In the genomic region with DNA sequence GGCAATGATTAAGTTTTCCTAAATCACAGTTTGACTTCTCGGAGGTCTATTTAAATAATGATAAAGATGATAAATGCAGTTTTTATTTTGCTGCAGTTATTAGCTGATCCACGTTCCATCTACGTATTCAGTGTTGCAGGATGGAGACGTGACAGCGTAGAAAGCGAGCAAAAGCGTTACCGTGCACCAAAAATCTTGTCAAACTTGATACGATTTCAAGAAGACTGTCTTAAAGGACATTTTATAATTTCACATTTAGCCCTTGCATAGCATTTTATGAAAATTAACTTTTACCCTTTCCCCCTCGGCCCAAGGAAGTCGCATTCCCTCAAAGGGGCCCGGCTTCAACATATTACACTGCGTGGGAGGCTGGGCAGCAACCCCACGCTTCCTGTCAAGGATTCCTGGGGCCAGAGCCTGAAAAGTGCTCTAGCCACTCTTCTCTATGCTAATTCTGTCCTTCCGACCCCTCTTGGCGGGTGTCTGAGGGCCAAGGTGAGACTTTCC, we compare ENCODE assay signal across 8 cellular contexts. TPM values are rescaled to one million over a fixed set of nuclear protein-coding genes. Genes with fewer than 3 reads are reported as not detected.
A peak's percentile ranks its signal among the peaks of the same experiment; 100 is the strongest.
DNase-seq lines count a peak whose midpoint lies in the region; ATAC-seq and TF ChIP-seq lines count a peak whose summit lies in the region.

No MANE protein-coding gene starts in this region.

- peak overlapping the region; percentile 94 for H3K4me2 ChIP-seq in osteoblast (ENCODE audit: insufficient read depth, low read length)

- no peak for TF ChIP-seq EP300 in esophagus muscularis mucosa (IDR thresholded peaks at IDR 0.05)

- H2AFZ ChIP-seq in osteoblast (ENCODE audit: low read length): peak overlapping the region; percentile 95

- intact Hi-C loops in Panc1 (cut with micrococcal nuclease; ENCODE audit: unreplicated experiment): no loop called here
- intact Hi-C loops in esophagus muscularis mucosa (cut with DNase I): loop anchor here (5.0 kb wide), 1 partner anchor 40 kb away; no protein-coding TSS in a partner anchor

- H3K9me3 ChIP-seq in Panc1 (ENCODE audit: control insufficient read depth, insufficient read depth, low read depth, low read length): no peaks in the 10 kb centered on the region
- H3K9me3 ChIP-seq in esophagus muscularis mucosa: no peaks in the 10 kb centered on the region
- H3K9me3 ChIP-seq in osteoblast (ENCODE audit: low read depth, low read length): no peaks in the 10 kb centered on the region

- CTCF ChIA-PET in Panc1 (lab: Charles Lee): interaction anchor here (0.6 kb wide), 1 partner anchor 1867 kb away, joined by 8 read pairs; no protein-coding TSS in a partner anchor

- DNase-seq in CMK (ENCODE audit: low read depth) (peak; percentile 51), Panc1 (ENCODE audit: low read depth, low spot score) (no peak), esophagus muscularis mucosa (ENCODE audit: extremely low spot score) (no peak), osteoblast (ENCODE audit: insufficient read length, low spot score, missing footprints) (peak; percentile 23), DMS79 (lab: John Stamatoyannopoulos, UW) (no peak), germinal center (ENCODE audit: low spot score) (no peak), HCEC 1CT (no peak)
- no peak for DNase-seq in stimulated activated CD4-positive, alpha-beta T cell treated with anti-CD3 and anti-CD28 coated beads, Interleukin-12 subunit alpha, Interleukin-12 subunit beta, amount 100 ng/mL, for 4 hours

- POLR2A ChIA-PET in Panc1 (lab: Charles Lee): interaction anchor here (0.5 to 0.7 kb wide), 4 partner anchors 11 to 182 kb away, joined by 3 to 6 read pairs (median 4); no protein-coding TSS in a partner anchor

- ATAC-seq in Panc1: no peak

- BruUV-seq in Panc1 (replicated peaks; lab: Mats Ljungman, UMichigan): no TSS peak

- peaks cover 40% of the 10 kb centered on the region for H3K79me2 ChIP-seq in osteoblast (ENCODE audit: insufficient read depth, low read length)

- H3K27ac ChIP-seq in Panc1 (ENCODE audit: low read length) (peak overlapping the region; percentile 94), esophagus muscularis mucosa (replicated peaks in 1 of 4) (peak overlapping the region; percentile 97 to 99 (median 97)), osteoblast (ENCODE audit: low read depth, low read length) (peak overlapping the region; percentile 88)

- H3K4me1 ChIP-seq in Panc1 (ENCODE audit: control insufficient read depth, insufficient read depth, low read length): peaks cover 34% of the 10 kb centered on the region
- peaks cover 17 to 52% (median 43%) of the 10 kb centered on the region in 4 donors for H3K4me1 ChIP-seq in esophagus muscularis mucosa
- peaks cover 23% of the 10 kb centered on the region for H3K4me1 ChIP-seq in osteoblast (ENCODE audit: insufficient read depth, low read length)

- no peaks in the 10 kb centered on the region for H3K27me3 ChIP-seq in Panc1 (ENCODE audit: control insufficient read depth, insufficient read depth, low read length)
- H3K27me3 ChIP-seq in esophagus muscularis mucosa: no peaks in the 10 kb centered on the region
- no peaks in the 10 kb centered on the region for H3K27me3 ChIP-seq in osteoblast (ENCODE audit: insufficient read depth, low read length)

- peaks cover 16% of the 10 kb centered on the region for H4K20me1 ChIP-seq in osteoblast (ENCODE audit: insufficient read depth, low read length)

- H3K36me3 ChIP-seq in Panc1 (ENCODE audit: control insufficient read depth, insufficient read depth, low read length) (no peaks in the 10 kb centered on the region; the same call in 1 of the 2 replicates), esophagus muscularis mucosa (no peaks in the 10 kb centered on the region), osteoblast (ENCODE audit: insufficient read depth, low read length) (no peaks in the 10 kb centered on the region)

- TF ChIP-seq POLR2A in esophagus muscularis mucosa (IDR thresholded peaks at IDR 0.05; ENCODE audit: low read depth): no peak

- in situ Hi-C loops in Panc1 (cut with HindIII; ENCODE audit: low pct_unique_long_range_greater_than_20kb, low sequenced_read_pairs): no loop called here

- TF ChIP-seq CTCF in Panc1 (IDR thresholded peaks at IDR 0.05): no peak
- no peak for TF ChIP-seq CTCF in esophagus muscularis mucosa (IDR thresholded peaks at IDR 0.05)
- TF ChIP-seq CTCF in osteoblast (IDR thresholded peaks at IDR 0.05; ENCODE audit: extremely low read depth, low read depth, low read length): no peak

- 56% methylated on average over 16 of the region's 16 CpGs for WGBS in esophagus muscularis mucosa

- H3K4me3 ChIP-seq in Panc1 (ENCODE audit: low read depth in 2 of 2, low read length in 2 of 2): peak overlapping the region; percentile 87 to 93
- H3K4me3 ChIP-seq in esophagus muscularis mucosa: peak overlapping the region; percentile 73 to 82 (median 74)
- H3K4me3 ChIP-seq in osteoblast (ENCODE audit: insufficient read depth, low read length): peak overlapping the region; percentile 88

RNA-seq across cellular contexts. Expression of a gene that starts 7.1 kb away (rescaled TPM):
- total RNA-seq in Panc1 (2021; ENCODE audit: unreplicated experiment) (16.9 TPM), esophagus muscularis mucosa (10 to 100 TPM; 31.8 to 46.5 (median 43.5) TPM), osteoblast (29.7 and 30.1 TPM in 2 replicates)
- 32.8 TPM for polyA plus RNA-seq in Panc1 (2012; ENCODE audit: insufficient read length)

RNA-seq across cellular contexts. Expression of a gene that starts 18.9 kb away (rescaled TPM):
- total RNA-seq in Panc1 (2021; ENCODE audit: unreplicated experiment) (7.7 TPM), esophagus muscularis mucosa (10 to 100 TPM; 17.6 to 31.9 (median 27.3) TPM), osteoblast (10.5 and 13.0 TPM in 2 replicates)
- polyA plus RNA-seq in Panc1 (2012; ENCODE audit: insufficient read length): 3.6 TPM

Comparison
In these comparisons a context has a peak if more than half of its experiments do, and no peak if none do; other contexts are left out.
1. DNase-seq: peak in CMK (single experiment) and osteoblast (single experiment); none in Panc1 (single experiment), esophagus muscularis mucosa (single experiment), DMS79 (single experiment), germinal center (single experiment), stimulated activated CD4-positive, alpha-beta T cell treated with anti-CD3 and anti-CD28 coated beads, Interleukin-12 subunit alpha, Interleukin-12 subunit beta, amount 100 ng/mL, for 4 hours (single experiment) and HCEC 1CT (single experiment).
2. Peak in every context shown above with its lines, with median percentiles within 50 percentile points of each other: H3K27ac ChIP-seq and H3K4me3 ChIP-seq.